11 cellular contexts compared by ENCODE assay signal in genomic region chr3:52891615-52892081, GRCh38. TPM values are rescaled to one million over a fixed set of nuclear protein-coding genes. Genes with fewer than 3 reads are reported as not detected.
DNase-seq lines count a peak whose midpoint lies in the region; ATAC-seq, FAIRE-seq and TF ChIP-seq lines count a peak whose summit lies in the region.
"Had no signal": no experiment of that assay in that cellular context is flagged by ENCODE, and none has a peak within 500 bp of the region (broad histone marks: within the 10 kb centered on the region; RNA-seq: fewer than 3 reads in every experiment).

No MANE protein-coding gene starts in this region.

- SMC1A ChIA-PET in GM12878 (lab: Charles Lee; ENCODE audit: uncharacterized antibody, unreplicated experiment), result interaction anchor here (0.9 to 2.8 kb wide), 6 partner anchors 10 to 164 kb away, joined by 3 to 25 read pairs (median 4); no protein-coding TSS in a partner anchor

- H3K9me3 ChIP-seq in GM12878 (replicated peaks; ENCODE audit: control insufficient read depth, insufficient read depth, low read length) (no peaks in the 10 kb centered on the region), smooth muscle cell (replicated peaks; ENCODE audit: low read depth) (no peaks in the 10 kb centered on the region)

- peaks cover 28% of the 10 kb centered on the region for H3K4me1 ChIP-seq in GM12878 (ENCODE audit: control insufficient read depth, insufficient read depth, low read length)
- peaks cover 9% of the 10 kb centered on the region for H3K4me1 ChIP-seq in smooth muscle cell (ENCODE audit: low read depth)

- H3K27me3 ChIP-seq in GM12878 (replicated peaks in 1 of 2; ENCODE audit: control insufficient read depth in 2 of 2, insufficient read depth in 2 of 2, low read length in 1 of 2), result no peaks in the 10 kb centered on the region
- no peaks in the 10 kb centered on the region for H3K27me3 ChIP-seq in smooth muscle cell (ENCODE audit: low read depth)

- H3K27ac ChIP-seq in GM12878 (ENCODE audit: control insufficient read depth, insufficient read depth) (peak overlapping the region; percentile 22), smooth muscle cell (ENCODE audit: low read depth) (no peak overlapping the region)

- H3K79me2 ChIP-seq in GM12878 (ENCODE audit: control insufficient read depth, insufficient read depth, low read length), result peaks cover 38% of the 10 kb centered on the region
- H3K79me2 ChIP-seq in smooth muscle cell (ENCODE audit: low read depth), result peaks cover 13% of the 10 kb centered on the region

- H2AFZ ChIP-seq in GM12878 (ENCODE audit: control insufficient read depth, low read depth, low read length) (peak overlapping the region; percentile 29), smooth muscle cell (ENCODE audit: low read depth) (no peak overlapping the region)

- RAD21 ChIA-PET in GM12878 (lab: Charles Lee; ENCODE audit: unreplicated experiment), result interaction anchor here (2.5 to 2.9 kb wide), 2 partner anchors 11 to 92 kb away, joined by 7 to 17 read pairs; no protein-coding TSS in a partner anchor

- H3F3A ChIP-seq in smooth muscle cell (ENCODE audit: low read depth), result no peaks in the 10 kb centered on the region

- peak overlapping the region; percentile 52 for H3K9ac ChIP-seq in GM12878 (ENCODE audit: control insufficient read depth, insufficient read depth, low read length)
- H3K9ac ChIP-seq in smooth muscle cell (ENCODE audit: low read depth), result no peak overlapping the region

- no peak for TF ChIP-seq RAD21 in GM12878 (IDR thresholded peaks at IDR 0.05; ENCODE audit: insufficient read depth, low read depth, low read length)

- peaks cover 4% of the 10 kb centered on the region for H3K36me3 Mint-ChIP-seq in IgD-negative memory B cell

- intact Hi-C loops in GM12878 (cut with micrococcal nuclease; ENCODE audit: unreplicated experiment), result loop anchor here (2.0 to 5.0 kb wide), 2 partner anchors 149 to 156 kb away; partner anchors contain the start of gene SFMBT1

- TF ChIP-seq CTCF in AG10803 (conservative IDR thresholded peaks at IDR 0.05; ENCODE audit: low read length) (no peak), GM12878 (IDR thresholded peaks at IDR 0.05 in 2 of 3, conservative IDR thresholded peaks at IDR 0.05 in 1 of 3; ENCODE audit: control insufficient read depth in 2 of 3, extremely low read depth in 1 of 3, insufficient read depth in 1 of 3, low read depth in 3 of 3, low read length in 3 of 3) (no peak), smooth muscle cell (IDR thresholded peaks at IDR 0.05; ENCODE audit: borderline replicate concordance, insufficient read depth, poor library complexity, severe bottlenecking) (no peak)

- H3K27me3 Mint-ChIP-seq in IgD-negative memory B cell, result no peaks in the 10 kb centered on the region
- H3K27me3 Mint-ChIP-seq: activated naive CD4-positive, alpha-beta T cell treated with anti-CD3 and anti-CD28 coated beads, Interleukin-2, amount 50 U/mL, for 24 hours had no signal

- peak; percentile 55 for ATAC-seq in GM12878

- in situ Hi-C loops in GM12878 (cut with MboI), result no loop called here

- CTCF ChIA-PET in GM12878 (lab: Yijun Ruan, JAX), result interaction anchor here (1.4 to 3.3 kb wide), 5 partner anchors 11 to 71 kb away, joined by 4 to 28 read pairs (median 7); no protein-coding TSS in a partner anchor

- POLR2A ChIA-PET in GM12878 (lab: Charles Lee), result interaction anchor here (1.2 to 2.1 kb wide), 2 partner anchors 12 to 187 kb away, joined by 3 to 8 read pairs; no protein-coding TSS in a partner anchor

- no peak for FAIRE-seq in GM12878 (lab: Jason Lieb, UNC)

- no TSS peak for BruUV-seq in GM12878 (replicated peaks; lab: Mats Ljungman, UMichigan)

- DNase-seq in AG10803 (ENCODE audit: low read depth) (peak; percentile 91), GM12878 (ENCODE audit: low read depth, low spot score) (no peak), midbrain (lab: John Stamatoyannopoulos, UW) (peak; percentile 27), NCI-H82 (lab: John Stamatoyannopoulos, UW) (no peak), smooth muscle cell (lab: John Stamatoyannopoulos, UW; ENCODE audit: unreplicated experiment) (no peak), C1 segment of cervical spinal cord (lab: John Stamatoyannopoulos, UW) (no peak)
- no peak for DNase-seq in activated CD8-positive, alpha-beta memory T cell treated with anti-CD3 and anti-CD28 coated beads, Interleukin-2, amount 50 U/mL, for 48 hours
- DNase-seq: DND-41, NCI-H345 had no signal

- no peak for TF ChIP-seq POLR2A in GM12878 (IDR thresholded peaks at IDR 0.05; ENCODE audit: low read depth, low read length)

- H3K4me3 Mint-ChIP-seq in IgD-negative memory B cell, result peak overlapping the region in 3 of 4 donors; percentile 70 to 83 (median 73)
- H3K4me3 Mint-ChIP-seq: activated naive CD4-positive, alpha-beta T cell treated with anti-CD3 and anti-CD28 coated beads, Interleukin-2, amount 50 U/mL, for 24 hours had no signal

- H3K4me3 ChIP-seq in AG10803 (ENCODE audit: low read length) (no peak overlapping the region), GM12878 (peak overlapping the region; percentile 42; the same call in 1 of the 2 replicates), smooth muscle cell (no peak overlapping the region)

- peak overlapping the region; percentile 8 to 95 (median 40) for H3K27ac Mint-ChIP-seq in IgD-negative memory B cell

- WGBS in GM12878 (ENCODE audit: insufficient coverage, insufficient replicate concordance, low lambda C conversion rate, missing lambda C conversion rate), result 88% methylated on average over 2 of the region's 2 CpGs
- WGBS in smooth muscle cell (ENCODE audit: low lambda C conversion rate), result 69% methylated on average over 2 of the region's 2 CpGs

- H3K9me3 Mint-ChIP-seq in IgD-negative memory B cell, result no peaks in the 10 kb centered on the region
- H3K9me3 Mint-ChIP-seq: activated naive CD4-positive, alpha-beta T cell treated with anti-CD3 and anti-CD28 coated beads, Interleukin-2, amount 50 U/mL, for 24 hours had no signal

- peaks cover 44 to 51% (median 45%) of the 10 kb centered on the region in 3 donors for H3K4me1 Mint-ChIP-seq in IgD-negative memory B cell

- H3K36me3 ChIP-seq in GM12878 (ENCODE audit: control insufficient read depth in 2 of 2, insufficient read depth in 2 of 2, low read length in 1 of 2) (peaks cover 0 to 3% of the 10 kb centered on the region in 2 experiments; a peak in 1 of 4 replicates), smooth muscle cell (ENCODE audit: low read depth) (no peaks in the 10 kb centered on the region)

- H3K4me2 ChIP-seq in GM12878 (ENCODE audit: control insufficient read depth, insufficient read depth), result peak overlapping the region; percentile 76
- H3K4me2 ChIP-seq in smooth muscle cell, result no peak overlapping the region

- no peak for TF ChIP-seq EP300 in GM12878 (IDR thresholded peaks at IDR 0.05; ENCODE audit: borderline replicate concordance in 1 of 2, control insufficient read depth in 1 of 2, low read depth in 2 of 2, low read length in 2 of 2)

- H4K20me1 ChIP-seq in GM12878 (ENCODE audit: control insufficient read depth, insufficient read depth), result no peaks in the 10 kb centered on the region
- H4K20me1 ChIP-seq in smooth muscle cell (ENCODE audit: low read depth), result peaks cover 68% of the 10 kb centered on the region

TF ChIP-seq in GM12878, 131 proteins besides CTCF, POLR2A, EP300 and RAD21 (continues in another document):
- no peak for TF ChIP-seq ASH2L (IDR thresholded peaks at IDR 0.05; ENCODE audit: borderline replicate concordance, low read depth)
- no peak for TF ChIP-seq STAT1 (conservative IDR thresholded peaks at IDR 0.05)

RNA-seq across cellular contexts. Expression of gene STIMATE, which starts 5.7 kb away (rescaled TPM):
- polyA plus RNA-seq in IgD-negative memory B cell (8.3 TPM), GM12878 (2011; rRNA removed) (7.3 and 11.7 TPM in 2 replicates), GM12878 (2014; fragmentation: Illumina TruSeq; extraction: Trizol) (17.4 and 22.4 TPM in 2 replicates), GM12878 (2014; fragmentation: Nextera tagmentation; extraction: Ambion mirVana) (under 1 TPM; 0.24 to 0.68 TPM), GM12878 (2014; rRNA removed) (21.8 and 24.1 TPM in 2 replicates), GM12878 (2016; fragmentation: Nextera tagmentation; extraction: Ambion mirVana) (10 to 100 TPM; 20.7 to 21.1 TPM), smooth muscle cell (12.1 and 18.1 TPM in 2 replicates)
- total RNA-seq in GM12878 (2013; cell fraction: nucleolus; rRNA removed), result 31.6 and 36.6 TPM in 2 replicates
- total RNA-seq in GM12878 (2014; rRNA removed) (10.9 and 11.1 TPM in 2 replicates), GM12878 (2014; rRNA removed; fragmentation: Illumina TruSeq; extraction: Trizol) (9.3 and 9.4 TPM in 2 replicates), GM12878 (2021) (19.1 and 20.9 TPM in 2 replicates), smooth muscle cell (12.8 and 13.1 TPM in 2 replicates)
- 3.3 TPM for polyA plus RNA-seq in GM12878 (2011; ENCODE audit: low read depth)
- 25.2 and 28.3 TPM in 2 replicates for polyA plus RNA-seq in GM12878 (2011; cell fraction: cytosol; rRNA removed)
- polyA plus RNA-seq in GM12878 (2011; cell fraction: nucleus; rRNA removed), result 80.8 and 85.9 TPM in 2 replicates
- polyA plus RNA-seq in GM12878 (2012), result 4.5 and 7.7 TPM in 2 replicates
- 12.7 and 16.3 TPM in 2 replicates for polyA minus RNA-seq in GM12878 (2011; rRNA and poly(A)+ RNA removed)
- 7.9 and 9.8 TPM in 2 replicates for polyA minus RNA-seq in GM12878 (2011; cell fraction: cytosol; rRNA and poly(A)+ RNA removed)
- polyA minus RNA-seq in GM12878 (2011; cell fraction: nucleus; rRNA and poly(A)+ RNA removed), result 12.1 and 23.2 TPM in 2 replicates

RNA-seq across cellular contexts. Expression of gene MUSTN1, which starts 56.8 kb away (rescaled TPM):
- not detected for polyA plus RNA-seq in IgD-negative memory B cell
- 1.2 TPM in 1 of 2 replicates, not detected in the other for total RNA-seq in GM12878 (2013; cell fraction: nucleolus; rRNA removed)
- total RNA-seq in GM12878 (2014; rRNA removed), result 1.1 and 2.5 TPM in 2 replicates
- total RNA-seq in GM12878 (2014; rRNA removed; fragmentation: Illumina TruSeq; extraction: Trizol), result 1.0 TPM in 2 replicates
- 0.51 and 1.2 TPM in 2 replicates for total RNA-seq in GM12878 (2021)
- 1.7 TPM for polyA plus RNA-seq in GM12878 (2011; ENCODE audit: low read depth)
- polyA plus RNA-seq in GM12878 (2011; rRNA removed), result 0.35 TPM in 1 of 2 replicates, not detected in the other
- polyA plus RNA-seq in GM12878 (2011; cell fraction: cytosol; rRNA removed), result 0.70 and 1.8 TPM in 2 replicates
- 18.4 and 19.6 TPM in 2 replicates for polyA plus RNA-seq in GM12878 (2011; cell fraction: nucleus; rRNA removed)
- 1.1 and 1.4 TPM in 2 replicates for polyA plus RNA-seq in GM12878 (2012)
- 0.57 and 2.5 TPM in 2 replicates for polyA plus RNA-seq in GM12878 (2014; fragmentation: Illumina TruSeq; extraction: Trizol)
- polyA plus RNA-seq in GM12878 (2014; fragmentation: Nextera tagmentation; extraction: Ambion mirVana), result 1 to 10 TPM; 1.3 TPM
- polyA plus RNA-seq in GM12878 (2014; rRNA removed), result 1.7 and 4.5 TPM in 2 replicates
- polyA plus RNA-seq in GM12878 (2016; fragmentation: Nextera tagmentation; extraction: Ambion mirVana), result not detected
- polyA minus RNA-seq in GM12878 (2011; rRNA and poly(A)+ RNA removed), result 0.46 TPM in 1 of 2 replicates, not detected in the other
- not detected in 2 replicates for polyA minus RNA-seq in GM12878 (2011; cell fraction: cytosol; rRNA and poly(A)+ RNA removed)
- polyA minus RNA-seq in GM12878 (2011; cell fraction: nucleus; rRNA and poly(A)+ RNA removed), result 0.97 and 1.7 TPM in 2 replicates
- total RNA-seq in smooth muscle cell, result 2.2 TPM in 1 of 2 replicates, not detected in the other
- polyA plus RNA-seq in smooth muscle cell, result 0.30 and 0.98 TPM in 2 replicates

Comparison
In these comparisons a context has a peak if more than half of its experiments do, and no peak if none do; other contexts are left out.
1. DNase-seq: peak in AG10803 (single experiment) and midbrain (single experiment); none in GM12878 (single experiment), NCI-H82 (single experiment), smooth muscle cell (single experiment), activated CD8-positive, alpha-beta memory T cell treated with anti-CD3 and anti-CD28 coated beads, Interleukin-2, amount 50 U/mL, for 48 hours (single experiment) and C1 segment of cervical spinal cord (0 of 14).